In genomic region chr22:42079319-42080251, GRCh38 we compare ENCODE assay signal across 8 cellular contexts. TPM values are rescaled to one million over a fixed set of nuclear protein-coding genes. Genes with fewer than 3 reads are reported as not detected.
DNase-seq lines count a peak whose midpoint lies in the region; ATAC-seq and TF ChIP-seq lines count a peak whose summit lies in the region.

Gene SMDT1 (plus strand): TSS chr22:42079700. CDS start chr22:42079769, 69 bp downstream.

- DNase-seq in ACHN: peak; percentile 97
- DNase-seq in NCI-H2227 (lab: John Stamatoyannopoulos, UW; ENCODE audit: unreplicated experiment): peak; percentile 97
- peak; percentile 99 for DNase-seq in WERI-Rb-1
- DNase-seq in mammary epithelial cell: peak; percentile 97

- dilution Hi-C loops in mammary epithelial cell (cut with HindIII; ENCODE audit: low sequenced_read_pairs): no loop called here

- H3K27ac ChIP-seq in WERI-Rb-1 (peak within 1 kb of the TSS; percentile 94), mammary epithelial cell (ENCODE audit: insufficient read depth, low read depth, low read length) (peak within 1 kb of the TSS; percentile 85), iPS-20b (ENCODE audit: low read length) (peak within 1 kb of the TSS; percentile 30), skin epidermis (peak within 1 kb of the TSS; percentile 85 to 99 (median 96))

- BruUV-seq in mammary epithelial cell (replicated peaks; lab: Mats Ljungman, UMichigan): TSS peak; percentile 49

- H3K9me3 ChIP-seq in WERI-Rb-1 (ENCODE audit: severe bottlenecking) (no peaks in the 10 kb centered on the region), mammary epithelial cell (replicated peaks; ENCODE audit: insufficient read depth, low read length) (no peaks in the 10 kb centered on the region), iPS-20b (ENCODE audit: insufficient read depth, low read depth, low read length) (no peaks in the 10 kb centered on the region)

- TF ChIP-seq CTCF in WERI-Rb-1 (IDR thresholded peaks at IDR 0.05; ENCODE audit: low read depth, low read length) (no peak), mammary epithelial cell (conservative IDR thresholded peaks at IDR 0.05 in 1 of 2, IDR thresholded peaks at IDR 0.05 in 1 of 2; ENCODE audit: extremely low read depth in 1 of 2, insufficient read depth in 1 of 2, low read depth in 1 of 2, low read length in 2 of 2) (no peak)

- CTCF ChIA-PET in mammary epithelial cell (lab: Charles Lee; ENCODE audit: low non-redundant PET): no interaction called here

- H4K20me1 ChIP-seq in mammary epithelial cell (ENCODE audit: insufficient read depth, low read length): no peaks in the 10 kb centered on the region

- peaks cover 17% of the 10 kb centered on the region for H3K79me2 ChIP-seq in mammary epithelial cell (ENCODE audit: insufficient read depth, low read length)

- in situ Hi-C loops in ACHN (cut with HindIII; ENCODE audit: low pct_ligation_motif_present, low pct_unique_long_range_greater_than_20kb, low sequenced_read_pairs): no loop called here
- in situ Hi-C loops in mammary epithelial cell (cut with MboI; ENCODE audit: low sequenced_read_pairs in 2 of 2): loop anchor here in 1 of 2 donors (10.0 kb wide), 1 partner anchor 355 kb away; the partner anchor contains the start of gene NFAM1

- H3K4me1 ChIP-seq in mammary epithelial cell (ENCODE audit: insufficient read depth, low read length) (peaks cover 16% of the 10 kb centered on the region), iPS-20b (ENCODE audit: insufficient read depth, low read length) (peaks cover 8% of the 10 kb centered on the region; the same call in 1 of the 2 replicates)

- WGBS in mammary epithelial cell (ENCODE audit: low coverage, missing lambda C conversion rate): 1% methylated on average over 27 of the region's 71 CpGs

- intact Hi-C loops in mammary epithelial cell (cut with micrococcal nuclease): loop anchor here (1.0 to 10.0 kb wide), 2 partner anchors 9 to 245 kb away; partner anchors contain the start of genes NAGA and SREBF2

- H3K27me3 ChIP-seq in WERI-Rb-1 (ENCODE audit: insufficient read depth, low read depth, severe bottlenecking): no peaks in the 10 kb centered on the region
- H3K27me3 ChIP-seq in mammary epithelial cell (ENCODE audit: insufficient read depth, low read length): no peaks in the 10 kb centered on the region
- no peaks in the 10 kb centered on the region; the same call in 1 of the 2 replicates for H3K27me3 ChIP-seq in iPS-20b (ENCODE audit: insufficient read depth, low read length)

- peak within 1 kb of the TSS; percentile 95 for H3K4me2 ChIP-seq in mammary epithelial cell (ENCODE audit: insufficient read depth, low read depth, low read length)

- peak; percentile 79 for ATAC-seq in GM18873 (IDR thresholded peaks at IDR 0.05; ENCODE audit: low FRiP score, unreplicated experiment)
- peak; percentile 75 for ATAC-seq in HG03139 (IDR thresholded peaks at IDR 0.05; ENCODE audit: unreplicated experiment)

- peak within 1 kb of the TSS; percentile 84 for H3K4me3 ChIP-seq in WERI-Rb-1 (ENCODE audit: low read depth, low read length)
- H3K4me3 ChIP-seq in mammary epithelial cell (replicated peaks in 1 of 3; ENCODE audit: insufficient read depth in 1 of 3, low read depth in 2 of 3, low read length in 3 of 3): peak within 1 kb of the TSS; percentile 68 to 92 (median 76)
- peak within 1 kb of the TSS; percentile 92 for H3K4me3 ChIP-seq in iPS-20b (ENCODE audit: low read length)
- H3K4me3 ChIP-seq in skin epidermis: peak within 1 kb of the TSS; percentile 45 to 71 (median 57)

- H3K9ac ChIP-seq in mammary epithelial cell (ENCODE audit: insufficient read depth, low read length) (peak within 1 kb of the TSS; percentile 88), iPS-20b (ENCODE audit: low read depth, low read length) (peak within 1 kb of the TSS; percentile 84; the same call in 1 of the 2 replicates)

- H3K36me3 ChIP-seq in WERI-Rb-1: peaks cover 35% of the 10 kb centered on the region
- no peaks in the 10 kb centered on the region for H3K36me3 ChIP-seq in mammary epithelial cell (ENCODE audit: insufficient read depth, low read length)
- peaks cover 20% of the 10 kb centered on the region for H3K36me3 ChIP-seq in iPS-20b (ENCODE audit: insufficient read depth, low read depth, low read length)

- H2AFZ ChIP-seq in mammary epithelial cell (ENCODE audit: low read depth, low read length): peak within 1 kb of the TSS; percentile 96

RNA-seq across cellular contexts. Expression of gene SMDT1, which starts in this region (rescaled TPM):
- total RNA-seq in mammary epithelial cell: 10 to 100 TPM in 1 of 2 donors, 1 to 10 TPM in 1; 2.7 to 47.1 TPM
- 35.9 TPM for polyA plus RNA-seq in mammary epithelial cell
- 21.2 TPM for polyA minus RNA-seq in mammary epithelial cell

Comparison
In these comparisons a context has a peak if more than half of its experiments do, and no peak if none do; other contexts are left out.
1. Peak in every context shown above with its lines: DNase-seq, ATAC-seq, H3K4me3 ChIP-seq and H3K27ac ChIP-seq.
2. H3K27ac ChIP-seq: peak in every context shown above with its lines; median percentile 96 in skin epidermis; 94 in WERI-Rb-1; 85 in mammary epithelial cell; 30 in iPS-20b.